Comparison of ENCODE assay signal across 13 cellular contexts in the genomic region with DNA sequence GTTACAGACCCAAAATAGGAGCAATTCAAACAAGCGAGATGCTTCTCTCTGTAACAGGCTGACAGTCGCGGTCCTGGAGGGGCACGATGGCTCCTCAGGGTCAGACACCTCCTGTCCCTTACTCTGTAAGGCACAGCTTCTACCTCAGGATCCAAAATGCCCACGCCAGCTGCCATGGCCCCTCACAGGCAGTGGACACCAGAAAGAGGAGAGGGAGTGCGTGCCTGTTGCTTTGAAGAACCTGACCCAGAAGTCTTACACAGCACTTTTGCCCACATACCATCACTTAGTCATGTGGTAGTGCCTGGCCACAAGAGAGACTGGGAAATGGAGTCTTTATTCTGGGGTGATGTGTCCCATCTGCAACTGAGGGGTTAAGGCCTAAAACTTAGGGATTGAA. TPM values are rescaled to one million over a fixed set of nuclear protein-coding genes. Genes with fewer than 3 reads are reported as not detected.
DNase-seq lines count a peak whose midpoint lies in the region; ATAC-seq and TF ChIP-seq lines count a peak whose summit lies in the region.
"Had no signal": no experiment of that assay in that cellular context is flagged by ENCODE, and none has a peak within 500 bp of the region (broad histone marks: within the 10 kb centered on the region; RNA-seq: fewer than 3 reads in every experiment).

No MANE protein-coding gene starts in this region.

- no peaks in the 10 kb centered on the region for H3K27me3 Mint-ChIP-seq in WTC11 (ENCODE audit: low read depth)
- no peaks in the 10 kb centered on the region for H3K27me3 Mint-ChIP-seq in activated T-helper 2 cell treated with anti-CD3 and anti-CD28 coated beads, Interferon-gamma antibody, Interleukin-2, Interleukin-4, amounts not matched to agents 10 μg/mL and 5 μg/mL and 100 μg/mL, durations not matched to agents 14 hours and 24 hours and 36 hours (ENCODE audit: low read depth)
- H3K27me3 Mint-ChIP-seq: naive B cell had no signal

- peak overlapping the region; percentile 91 for H3K27ac ChIP-seq in smooth muscle cell (ENCODE audit: low read depth)

- no peak for TF ChIP-seq CTCF in WTC11 (IDR thresholded peaks at IDR 0.05)
- no peak for TF ChIP-seq CTCF in smooth muscle cell (IDR thresholded peaks at IDR 0.05; ENCODE audit: borderline replicate concordance, insufficient read depth, poor library complexity, severe bottlenecking)

- intact Hi-C loops in activated T-helper 2 cell treated with anti-CD3 and anti-CD28 coated beads, Interferon-gamma antibody, Interleukin-2, Interleukin-4, amounts not matched to agents 10 μg/mL and 5 μg/mL and 100 μg/mL, durations not matched to agents 14 hours and 24 hours and 36 hours (cut with micrococcal nuclease) = no loop called here

- H3F3A ChIP-seq in smooth muscle cell (ENCODE audit: low read depth) = peaks cover 16% of the 10 kb centered on the region

- WGBS in smooth muscle cell (ENCODE audit: low lambda C conversion rate) = 77% methylated on average over 6 of the region's 6 CpGs

- H3K4me1 Mint-ChIP-seq in WTC11 = peaks cover 49% of the 10 kb centered on the region
- H3K4me1 Mint-ChIP-seq in activated T-helper 2 cell treated with anti-CD3 and anti-CD28 coated beads, Interferon-gamma antibody, Interleukin-2, Interleukin-4, amounts not matched to agents 10 μg/mL and 5 μg/mL and 100 μg/mL, durations not matched to agents 14 hours and 24 hours and 36 hours (ENCODE audit: low read depth) = no peaks in the 10 kb centered on the region

- H3K36me3 ChIP-seq in smooth muscle cell (ENCODE audit: low read depth) = no peaks in the 10 kb centered on the region

- POLR2A ChIA-PET in WTC11 (lab: Charles Lee) = interaction anchor here (1.0 to 1.4 kb wide), 2 partner anchors 12 to 18 kb away, joined by 3 to 5 read pairs; a partner anchor contains a TSS

- peak overlapping the region; percentile 98 for H3K27ac Mint-ChIP-seq in WTC11
- H3K27ac Mint-ChIP-seq in activated T-helper 2 cell treated with anti-CD3 and anti-CD28 coated beads, Interferon-gamma antibody, Interleukin-2, Interleukin-4, amounts not matched to agents 10 μg/mL and 5 μg/mL and 100 μg/mL, durations not matched to agents 14 hours and 24 hours and 36 hours = no peak overlapping the region

- H3K27me3 ChIP-seq in smooth muscle cell (ENCODE audit: low read depth) = no peaks in the 10 kb centered on the region

- CTCF ChIA-PET in WTC11 (lab: Charles Lee) = interaction anchor here (0.5 to 1.3 kb wide), 2 partner anchors 20 to 61 kb away, joined by 3 to 4 read pairs; no protein-coding TSS in a partner anchor

- ATAC-seq in WTC11 (0 out of 2 replicates have a peak, but pooled peaks have one; percentile 8), GM18498 (IDR thresholded peaks at IDR 0.05; ENCODE audit: unreplicated experiment) (no peak)

- peaks cover 5% of the 10 kb centered on the region for H3K36me3 Mint-ChIP-seq in WTC11
- H3K36me3 Mint-ChIP-seq in activated T-helper 2 cell treated with anti-CD3 and anti-CD28 coated beads, Interferon-gamma antibody, Interleukin-2, Interleukin-4, amounts not matched to agents 10 μg/mL and 5 μg/mL and 100 μg/mL, durations not matched to agents 14 hours and 24 hours and 36 hours (ENCODE audit: low read depth) = peaks cover 2% of the 10 kb centered on the region

- peaks cover 3% of the 10 kb centered on the region for H3K9me3 Mint-ChIP-seq in WTC11
- H3K9me3 Mint-ChIP-seq in activated T-helper 2 cell treated with anti-CD3 and anti-CD28 coated beads, Interferon-gamma antibody, Interleukin-2, Interleukin-4, amounts not matched to agents 10 μg/mL and 5 μg/mL and 100 μg/mL, durations not matched to agents 14 hours and 24 hours and 36 hours = peaks cover 3% of the 10 kb centered on the region

- H3K4me1 ChIP-seq in smooth muscle cell (ENCODE audit: low read depth) = peaks cover 36% of the 10 kb centered on the region

- no peaks in the 10 kb centered on the region for H3K9me3 ChIP-seq in smooth muscle cell (replicated peaks; ENCODE audit: low read depth)

- peaks cover 37% of the 10 kb centered on the region for H3K79me2 ChIP-seq in smooth muscle cell (ENCODE audit: low read depth)

- peak overlapping the region; percentile 80 for H3K4me2 ChIP-seq in smooth muscle cell

- peak overlapping the region; percentile 20; the same call in 1 of the 2 replicates for H3K4me3 Mint-ChIP-seq in WTC11
- H3K4me3 Mint-ChIP-seq in activated T-helper 2 cell treated with anti-CD3 and anti-CD28 coated beads, Interferon-gamma antibody, Interleukin-2, Interleukin-4, amounts not matched to agents 10 μg/mL and 5 μg/mL and 100 μg/mL, durations not matched to agents 14 hours and 24 hours and 36 hours (ENCODE audit: low read depth) = no peak overlapping the region

- peak overlapping the region; percentile 52 for H3K9ac ChIP-seq in smooth muscle cell (ENCODE audit: low read depth)

- no peaks in the 10 kb centered on the region for H4K20me1 ChIP-seq in smooth muscle cell (ENCODE audit: low read depth)

- H3K4me3 ChIP-seq in smooth muscle cell = no peak overlapping the region

- H2AFZ ChIP-seq in smooth muscle cell (ENCODE audit: low read depth) = no peak overlapping the region

- DNase-seq in EL (peak; percentile 34), WTC11 (ENCODE audit: low spot score) (no peak), iris pigment epithelial cell (ENCODE audit: low read depth) (peak; percentile 63), smooth muscle cell (lab: John Stamatoyannopoulos, UW; ENCODE audit: unreplicated experiment) (no peak), SK-N-DZ (ENCODE audit: low spot score) (no peak), cerebellar nuclear complex (lab: John Stamatoyannopoulos, UW) (no peak)
- no peak for DNase-seq in activated T-helper 2 cell treated with anti-CD3 and anti-CD28 coated beads, Interferon-gamma antibody, Interleukin-2, Interleukin-4, amounts not matched to agents 10 μg/mL and 5 μg/mL and 100 μg/mL, durations not matched to agents 14 hours and 24 hours and 36 hours (ENCODE audit: low spot score)
- DNase-seq: activated CD4-positive, alpha-beta T cell treated with anti-CD3 and anti-CD28 coated beads for 1 hour; activated T-cell treated with anti-CD3 and anti-CD28 coated beads, Interleukin-2, amount 50 U/mL, for 1 hour; naive B cell; NCI-H1417 treated with DMSO at 0.1 percent for 48 hours; NK-92 treated with Interleukin-12 subunit alpha and Interleukin-12 subunit beta, amount 100 ng/mL, for 24 hours had no signal

TF ChIP-seq in WTC11, 78 proteins besides CTCF, POLR2A, EP300 and RAD21 (continues in another document):
- TF ChIP-seq, protein P1, sequence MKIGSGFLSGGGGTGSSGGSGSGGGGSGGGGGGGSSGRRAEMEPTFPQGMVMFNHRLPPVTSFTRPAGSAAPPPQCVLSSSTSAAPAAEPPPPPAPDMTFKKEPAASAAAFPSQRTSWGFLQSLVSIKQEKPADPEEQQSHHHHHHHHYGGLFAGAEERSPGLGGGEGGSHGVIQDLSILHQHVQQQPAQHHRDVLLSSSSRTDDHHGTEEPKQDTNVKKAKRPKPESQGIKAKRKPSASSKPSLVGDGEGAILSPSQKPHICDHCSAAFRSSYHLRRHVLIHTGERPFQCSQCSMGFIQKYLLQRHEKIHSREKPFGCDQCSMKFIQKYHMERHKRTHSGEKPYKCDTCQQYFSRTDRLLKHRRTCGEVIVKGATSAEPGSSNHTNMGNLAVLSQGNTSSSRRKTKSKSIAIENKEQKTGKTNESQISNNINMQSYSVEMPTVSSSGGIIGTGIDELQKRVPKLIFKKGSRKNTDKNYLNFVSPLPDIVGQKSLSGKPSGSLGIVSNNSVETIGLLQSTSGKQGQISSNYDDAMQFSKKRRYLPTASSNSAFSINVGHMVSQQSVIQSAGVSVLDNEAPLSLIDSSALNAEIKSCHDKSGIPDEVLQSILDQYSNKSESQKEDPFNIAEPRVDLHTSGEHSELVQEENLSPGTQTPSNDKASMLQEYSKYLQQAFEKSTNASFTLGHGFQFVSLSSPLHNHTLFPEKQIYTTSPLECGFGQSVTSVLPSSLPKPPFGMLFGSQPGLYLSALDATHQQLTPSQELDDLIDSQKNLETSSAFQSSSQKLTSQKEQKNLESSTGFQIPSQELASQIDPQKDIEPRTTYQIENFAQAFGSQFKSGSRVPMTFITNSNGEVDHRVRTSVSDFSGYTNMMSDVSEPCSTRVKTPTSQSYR (CRISPR knock-in tag; IDR thresholded peaks at IDR 0.05) = no peak
- TF ChIP-seq ZNF396 (CRISPR knock-in tag; IDR thresholded peaks at IDR 0.05; ENCODE audit: borderline replicate concordance) = no peak
- TF ChIP-seq, protein P2, sequence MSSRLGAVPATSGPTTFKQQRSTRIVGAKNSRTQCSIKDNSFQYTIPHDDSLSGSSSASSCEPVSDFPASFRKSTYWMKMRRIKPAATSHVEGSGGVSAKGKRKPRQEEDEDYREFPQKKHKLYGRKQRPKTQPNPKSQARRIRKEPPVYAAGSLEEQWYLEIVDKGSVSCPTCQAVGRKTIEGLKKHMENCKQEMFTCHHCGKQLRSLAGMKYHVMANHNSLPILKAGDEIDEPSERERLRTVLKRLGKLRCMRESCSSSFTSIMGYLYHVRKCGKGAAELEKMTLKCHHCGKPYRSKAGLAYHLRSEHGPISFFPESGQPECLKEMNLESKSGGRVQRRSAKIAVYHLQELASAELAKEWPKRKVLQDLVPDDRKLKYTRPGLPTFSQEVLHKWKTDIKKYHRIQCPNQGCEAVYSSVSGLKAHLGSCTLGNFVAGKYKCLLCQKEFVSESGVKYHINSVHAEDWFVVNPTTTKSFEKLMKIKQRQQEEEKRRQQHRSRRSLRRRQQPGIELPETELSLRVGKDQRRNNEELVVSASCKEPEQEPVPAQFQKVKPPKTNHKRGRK (CRISPR knock-in tag; IDR thresholded peaks at IDR 0.05; ENCODE audit: borderline replicate concordance) = no peak
- TF ChIP-seq NR2C2 (CRISPR knock-in tag; IDR thresholded peaks at IDR 0.05) = no peak
- no peak for TF ChIP-seq PRRX2 (CRISPR knock-in tag; IDR thresholded peaks at IDR 0.05)
- TF ChIP-seq ZNF423 (CRISPR knock-in tag; IDR thresholded peaks at IDR 0.05) = no peak

RNA-seq across cellular contexts. Expression of a gene that starts 11.6 kb away (rescaled TPM):
- total RNA-seq in WTC11 (2021) (87.5 to 104 TPM (median 89.1 TPM) in 3 replicates), smooth muscle cell (38.2 TPM in 2 replicates)
- 50.6 and 51.0 TPM in 2 replicates for polyA plus RNA-seq in smooth muscle cell
- 35.5 and 36.5 TPM in 2 replicates for total RNA-seq in activated T-helper 2 cell treated with anti-CD3 and anti-CD28 coated beads, Interferon-gamma antibody, Interleukin-2, Interleukin-4, amounts not matched to agents 10 μg/mL and 5 μg/mL and 100 μg/mL, durations not matched to agents 14 hours and 24 hours and 36 hours
- polyA plus RNA-seq in SK-N-DZ (2014; cell fraction: cytosol; rRNA removed) = 26.1 and 34.9 TPM in 2 replicates
- 14.9 and 22.6 TPM in 2 replicates for polyA plus RNA-seq in SK-N-DZ (2014; cell fraction: nucleus; rRNA removed)

Comparison
In these comparisons a context has a peak if more than half of its experiments do, and no peak if none do; other contexts are left out.
1. DNase-seq: peak in EL (single experiment) and iris pigment epithelial cell (single experiment); none in WTC11 (single experiment), smooth muscle cell (single experiment), activated T-helper 2 cell treated with anti-CD3 and anti-CD28 coated beads, Interferon-gamma antibody, Interleukin-2, Interleukin-4, amounts not matched to agents 10 μg/mL and 5 μg/mL and 100 μg/mL, durations not matched to agents 14 hours and 24 hours and 36 hours (single experiment), SK-N-DZ (single experiment) and cerebellar nuclear complex (0 of 2).